Comparison of ENCODE assay signal across 9 cellular contexts in the genomic region with DNA sequence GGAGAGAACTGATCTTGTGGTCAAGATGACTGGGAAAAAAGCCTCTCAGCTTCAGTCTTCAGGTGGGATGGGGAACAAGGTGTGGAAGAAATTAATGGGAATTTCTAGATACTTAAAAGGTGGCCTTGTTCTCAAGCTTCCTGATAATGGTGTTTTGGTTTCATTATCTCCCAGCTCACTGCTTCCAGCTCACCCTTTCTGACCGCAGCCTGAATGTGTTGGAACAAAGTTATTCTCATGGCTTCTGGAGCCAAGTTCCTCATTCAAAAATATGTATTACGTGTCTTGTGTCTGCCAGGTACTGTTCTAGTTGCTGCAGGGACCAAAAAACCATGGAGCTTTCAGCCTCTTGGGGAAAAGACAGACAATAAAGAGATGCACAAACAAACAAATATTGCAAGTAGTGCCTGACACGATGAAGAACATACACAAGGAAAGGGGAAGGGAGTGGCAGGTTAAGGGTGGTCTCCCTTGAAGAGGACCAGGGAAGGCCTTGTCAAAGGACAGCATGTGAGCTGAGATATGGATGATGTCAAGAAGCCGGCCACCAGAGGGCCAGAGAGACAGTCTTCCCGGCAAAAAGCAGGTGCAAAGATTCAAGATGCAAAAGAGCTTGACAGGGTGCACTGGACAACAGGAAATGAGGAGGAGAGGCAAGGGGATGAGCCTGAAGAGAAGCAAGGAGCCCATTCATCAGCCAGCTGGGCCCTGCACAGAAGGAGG. TPM values are rescaled to one million over a fixed set of nuclear protein-coding genes. Genes with fewer than 3 reads are reported as not detected.
DNase-seq lines count a peak whose midpoint lies in the region; ATAC-seq, FAIRE-seq and TF ChIP-seq lines count a peak whose summit lies in the region.
"Had no signal": no experiment of that assay in that cellular context is flagged by ENCODE, and none has a peak within 500 bp of the region (broad histone marks: within the 10 kb centered on the region; RNA-seq: fewer than 3 reads in every experiment).

No MANE protein-coding gene starts in this region.

- no peak overlapping the region for H3K27ac ChIP-seq in HCT116 (ENCODE audit: low read depth, low read length)
- H3K27ac ChIP-seq: cardiac muscle cell had no signal

- DNase-seq in AML-193 (lab: John Stamatoyannopoulos, UW) (peak; percentile 2 to 39), HCT116 (ENCODE audit: low read depth, low spot score) (no peak), SIG-M5 (lab: John Stamatoyannopoulos, UW) (no peak), immature natural killer cell (no peak)

- H3K4me2 ChIP-seq in HCT116 (ENCODE audit: low read length), result no peak overlapping the region

- FAIRE-seq in islet of Langerhans (lab: Jason Lieb, UNC), result peak; percentile 49

- no peaks in the 10 kb centered on the region for H3K9me3 Mint-ChIP-seq in immature natural killer cell

- no peaks in the 10 kb centered on the region for H3K9me2 ChIP-seq in HCT116 (ENCODE audit: insufficient read depth)

- TF ChIP-seq POLR2A in HCT116 (IDR thresholded peaks at IDR 0.05; ENCODE audit: borderline replicate concordance, extremely low read depth, insufficient read depth, insufficient read length), result no peak

- H3K36me3 Mint-ChIP-seq in immature natural killer cell, result no peaks in the 10 kb centered on the region

- no TSS peak for BruUV-seq in HCT116 (replicated peaks; lab: Mats Ljungman, UMichigan)

- intact Hi-C loops in HCT116 (cut with micrococcal nuclease), result no loop called here

- CTCF ChIA-PET in HCT116 (lab: Charles Lee), result interaction anchor here (0.7 to 2.4 kb wide), 5 partner anchors 11 to 182 kb away, joined by 3 to 12 read pairs (median 4); no protein-coding TSS in a partner anchor

- no peaks in the 10 kb centered on the region for H3K79me2 ChIP-seq in HCT116 (ENCODE audit: insufficient read depth, low read length)

- H3K27me3 Mint-ChIP-seq in immature natural killer cell (ENCODE audit: low read depth in 3 of 3), result peaks cover 0 to 4% (median 1%) of the 10 kb centered on the region in 3 donors

- peak overlapping the region in 1 of 5 donors; percentile 9 for H3K4me3 Mint-ChIP-seq in immature natural killer cell

- H3K4me1 Mint-ChIP-seq in immature natural killer cell, result peaks cover 6 to 12% of the 10 kb centered on the region in 2 donors

- H3K27ac Mint-ChIP-seq in immature natural killer cell, result no peak overlapping the region

- TF ChIP-seq CTCF in HCT116 (IDR thresholded peaks at IDR 0.05 in 2 of 3, conservative IDR thresholded peaks at IDR 0.05 in 1 of 3; ENCODE audit: borderline replicate concordance in 1 of 3, insufficient read depth in 1 of 3, low read depth in 2 of 3, low read length in 2 of 3), result peak in 2 of 3 experiments; percentile 51 to 56; a peak in 4 of 6 replicates

- no peak overlapping the region for H3K4me3 ChIP-seq in HCT116 (replicated peaks in 1 of 2; ENCODE audit: low read depth in 1 of 2, low read length in 2 of 2)
- H3K4me3 ChIP-seq: cardiac muscle cell had no signal

- no peak overlapping the region for H2AFZ ChIP-seq in HCT116 (ENCODE audit: low read depth, low read length, poor library complexity, severe bottlenecking)

- H4K20me1 ChIP-seq in HCT116 (ENCODE audit: insufficient read depth), result no peaks in the 10 kb centered on the region

- ATAC-seq in HCT116, result peak; percentile 70
- ATAC-seq in SK-N-SH treated with all-trans-retinoic acid at 6 μM for 48 hours, result peak; percentile 47
- no peak for ATAC-seq in GM18873 (IDR thresholded peaks at IDR 0.05; ENCODE audit: low FRiP score, unreplicated experiment)
- ATAC-seq in GM19328 (IDR thresholded peaks at IDR 0.05; ENCODE audit: unreplicated experiment), result no peak

- no peaks in the 10 kb centered on the region for H3K36me3 ChIP-seq in HCT116 (ENCODE audit: control insufficient read depth in 1 of 2, insufficient read depth in 2 of 2, low read length in 2 of 2)
- H3K36me3 ChIP-seq: cardiac muscle cell had no signal

- POLR2A ChIA-PET in HCT116 (lab: Charles Lee), result no interaction called here

- H3K9ac ChIP-seq in HCT116 (ENCODE audit: low read length), result no peak overlapping the region

- RAD21 ChIA-PET in HCT116 (lab: Charles Lee; ENCODE audit: low non-redundant PET in 1 of 2, low total read pairs in 2 of 2, uncharacterized antibody in 2 of 2, unreplicated experiment in 2 of 2), result interaction anchor here in 1 of 2 experiments (1.2 kb wide), 1 partner anchor 181 kb away, joined by 4 read pairs; no protein-coding TSS in a partner anchor

- H3K9me3 ChIP-seq in HCT116 (ENCODE audit: control insufficient read depth in 1 of 2, insufficient read depth in 1 of 2, low read depth in 1 of 2, low read length in 2 of 2), result no peaks in the 10 kb centered on the region

- no peaks in the 10 kb centered on the region for H3K27me3 ChIP-seq in HCT116 (ENCODE audit: insufficient read depth, low read length)
- H3K27me3 ChIP-seq: cardiac muscle cell had no signal

- TF ChIP-seq RAD21 in HCT116 (IDR thresholded peaks at IDR 0.05; ENCODE audit: low read depth), result peak; percentile 27; the same call in 1 of the 2 replicates

- peaks cover 0 to 6% of the 10 kb centered on the region in 2 experiments; a peak in 2 of 4 replicates for H3K4me1 ChIP-seq in HCT116 (ENCODE audit: control insufficient read depth in 1 of 2, insufficient read depth in 2 of 2, low read length in 2 of 2)

TF ChIP-seq in HCT116, 20 proteins besides CTCF, POLR2A, EP300 and RAD21:
- TF ChIP-seq, protein P1, sequence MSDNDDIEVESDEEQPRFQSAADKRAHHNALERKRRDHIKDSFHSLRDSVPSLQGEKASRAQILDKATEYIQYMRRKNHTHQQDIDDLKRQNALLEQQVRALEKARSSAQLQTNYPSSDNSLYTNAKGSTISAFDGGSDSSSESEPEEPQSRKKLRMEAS (IDR thresholded peaks at IDR 0.05), result peak; percentile 47; the same call in 1 of the 2 replicates
- TF ChIP-seq POLR2AphosphoS5 (IDR thresholded peaks at IDR 0.05; ENCODE audit: low read depth, low read length), result no peak

TF ChIP-seq in SK-N-SH treated with all-trans-retinoic acid at 6 μM for 48 hours, 23 proteins besides CTCF, POLR2A, EP300 and RAD21:
- no peak for TF ChIP-seq ZFP30 (CRISPR knock-in tag; IDR thresholded peaks at IDR 0.05)
- TF ChIP-seq GLIS3 (CRISPR knock-in tag; IDR thresholded peaks at IDR 0.05), result no peak
- TF ChIP-seq BACH2 (CRISPR knock-in tag; IDR thresholded peaks at IDR 0.05; ENCODE audit: borderline replicate concordance), result no peak
- TF ChIP-seq ZNF70 (CRISPR knock-in tag; IDR thresholded peaks at IDR 0.05), result no peak
- no peak for TF ChIP-seq TOX (CRISPR knock-in tag; IDR thresholded peaks at IDR 0.05; ENCODE audit: borderline replicate concordance)
- no peak for TF ChIP-seq ZNF8 (CRISPR knock-in tag; IDR thresholded peaks at IDR 0.05)
- TF ChIP-seq, protein P2, sequence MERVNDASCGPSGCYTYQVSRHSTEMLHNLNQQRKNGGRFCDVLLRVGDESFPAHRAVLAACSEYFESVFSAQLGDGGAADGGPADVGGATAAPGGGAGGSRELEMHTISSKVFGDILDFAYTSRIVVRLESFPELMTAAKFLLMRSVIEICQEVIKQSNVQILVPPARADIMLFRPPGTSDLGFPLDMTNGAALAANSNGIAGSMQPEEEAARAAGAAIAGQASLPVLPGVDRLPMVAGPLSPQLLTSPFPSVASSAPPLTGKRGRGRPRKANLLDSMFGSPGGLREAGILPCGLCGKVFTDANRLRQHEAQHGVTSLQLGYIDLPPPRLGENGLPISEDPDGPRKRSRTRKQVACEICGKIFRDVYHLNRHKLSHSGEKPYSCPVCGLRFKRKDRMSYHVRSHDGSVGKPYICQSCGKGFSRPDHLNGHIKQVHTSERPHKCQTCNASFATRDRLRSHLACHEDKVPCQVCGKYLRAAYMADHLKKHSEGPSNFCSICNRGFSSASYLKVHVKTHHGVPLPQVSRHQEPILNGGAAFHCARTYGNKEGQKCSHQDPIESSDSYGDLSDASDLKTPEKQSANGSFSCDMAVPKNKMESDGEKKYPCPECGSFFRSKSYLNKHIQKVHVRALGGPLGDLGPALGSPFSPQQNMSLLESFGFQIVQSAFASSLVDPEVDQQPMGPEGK (CRISPR knock-in tag; IDR thresholded peaks at IDR 0.05; ENCODE audit: borderline replicate concordance), result no peak
- TF ChIP-seq SNAI2 (CRISPR knock-in tag; IDR thresholded peaks at IDR 0.05), result no peak
- TF ChIP-seq, protein P3, sequence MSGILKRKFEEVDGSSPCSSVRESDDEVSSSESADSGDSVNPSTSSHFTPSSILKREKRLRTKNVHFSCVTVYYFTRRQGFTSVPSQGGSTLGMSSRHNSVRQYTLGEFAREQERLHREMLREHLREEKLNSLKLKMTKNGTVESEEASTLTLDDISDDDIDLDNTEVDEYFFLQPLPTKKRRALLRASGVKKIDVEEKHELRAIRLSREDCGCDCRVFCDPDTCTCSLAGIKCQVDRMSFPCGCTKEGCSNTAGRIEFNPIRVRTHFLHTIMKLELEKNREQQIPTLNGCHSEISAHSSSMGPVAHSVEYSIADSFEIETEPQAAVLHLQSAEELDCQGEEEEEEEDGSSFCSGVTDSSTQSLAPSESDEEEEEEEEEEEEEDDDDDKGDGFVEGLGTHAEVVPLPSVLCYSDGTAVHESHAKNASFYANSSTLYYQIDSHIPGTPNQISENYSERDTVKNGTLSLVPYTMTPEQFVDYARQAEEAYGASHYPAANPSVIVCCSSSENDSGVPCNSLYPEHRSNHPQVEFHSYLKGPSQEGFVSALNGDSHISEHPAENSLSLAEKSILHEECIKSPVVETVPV (CRISPR knock-in tag; IDR thresholded peaks at IDR 0.05), result no peak
- TF ChIP-seq ARNTL (CRISPR knock-in tag; IDR thresholded peaks at IDR 0.05; ENCODE audit: borderline replicate concordance, low read depth), result no peak
- TF ChIP-seq ZNF565 (CRISPR knock-in tag; conservative IDR thresholded peaks at IDR 0.05; ENCODE audit: low read depth), result no peak
- no peak for TF ChIP-seq RARB (CRISPR knock-in tag; IDR thresholded peaks at IDR 0.05)
- TF ChIP-seq ESRRG (CRISPR knock-in tag; IDR thresholded peaks at IDR 0.05), result no peak
TF ChIP-seq in SK-N-SH treated with all-trans-retinoic acid at 6 μM for 48 hours: peak in this region for 0.

RNA-seq across cellular contexts. Expression of a gene that starts 35.5 kb away (rescaled TPM):
- 19.6 TPM for total RNA-seq in HCT116 (2021; ENCODE audit: unreplicated experiment)
- polyA plus RNA-seq in HCT116 (2012), result 22.3 and 41.1 TPM in 2 replicates
- polyA plus RNA-seq in immature natural killer cell, result 1 to 10 TPM in 2 of 3 donors, not detected in 1; 1.9 to 3.2 TPM

Comparison
In these comparisons a context has a peak if more than half of its experiments do, and no peak if none do; other contexts are left out.
1. DNase-seq: peak in AML-193 (2 of 2); none in HCT116 (single experiment), SIG-M5 (single experiment) and immature natural killer cell (0 of 3).
2. ATAC-seq: peak in HCT116 (single experiment) and SK-N-SH treated with all-trans-retinoic acid at 6 μM for 48 hours (single experiment); none in GM18873 (single experiment) and GM19328 (single experiment).